Comparison of ENCODE assay signal across 11 cellular contexts in the genomic region with DNA sequence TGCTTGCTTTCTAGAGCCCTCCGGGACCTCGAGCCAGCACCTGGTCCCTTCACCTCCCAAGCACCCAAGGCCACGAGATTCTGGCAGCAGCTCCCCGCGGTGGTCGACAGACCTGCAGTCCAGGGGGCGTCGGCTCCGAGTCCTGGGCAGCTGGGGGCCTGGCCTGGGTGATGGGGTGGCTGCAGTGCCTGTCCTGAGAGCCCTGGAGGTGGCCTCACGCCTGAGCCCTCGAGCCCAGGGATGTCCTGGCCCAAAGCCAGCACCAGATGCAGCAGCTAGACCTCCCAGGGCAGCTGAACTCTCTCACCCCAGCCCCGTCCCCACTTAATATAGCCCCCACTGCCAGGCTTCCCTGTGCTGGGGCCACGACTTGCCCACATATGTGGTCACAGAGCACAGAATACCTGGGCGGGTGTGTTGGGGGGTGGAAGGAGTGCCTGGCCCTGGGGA.
DNase-seq lines count a peak whose midpoint lies in the region; TF ChIP-seq lines count a peak whose summit lies in the region.
"Had no signal": no experiment of that assay in that cellular context is flagged by ENCODE, and none has a peak within 500 bp of the region (broad histone marks: within the 10 kb centered on the region; RNA-seq: fewer than 3 reads in every experiment).

No MANE protein-coding gene starts in this region.

- H3K27me3 ChIP-seq in BLaER1 (peaks cover 39% of the 10 kb centered on the region), OCI-LY3 (ENCODE audit: low read depth, low read length) (no peaks in the 10 kb centered on the region)

- no peaks in the 10 kb centered on the region for H3K79me2 ChIP-seq in OCI-LY3 (ENCODE audit: low read length)

- no peak overlapping the region for H2AFZ ChIP-seq in OCI-LY3 (ENCODE audit: low read depth, low read length)

- H3K4me2 ChIP-seq in BLaER1, result peak overlapping the region; percentile 68
- peak overlapping the region; percentile 64 for H3K4me2 ChIP-seq in OCI-LY3 (ENCODE audit: low read length)

- H3K4me1 ChIP-seq in BLaER1, result peaks cover 47% of the 10 kb centered on the region
- 0 out of 2 replicates have a peak, but pooled peaks cover 7% of the 10 kb centered on the region for H3K4me1 ChIP-seq in OCI-LY3 (ENCODE audit: low read length)

- H3K9me3 ChIP-seq in BLaER1 (no peaks in the 10 kb centered on the region), OCI-LY3 (ENCODE audit: insufficient read depth, low read length) (no peaks in the 10 kb centered on the region)

- H3K9ac ChIP-seq in BLaER1 (no peak overlapping the region), OCI-LY3 (ENCODE audit: low read length) (peak overlapping the region; percentile 49; the same call in 1 of the 2 replicates)

- peak overlapping the region; percentile 2; the same call in 1 of the 2 replicates for H3K27ac ChIP-seq in BLaER1
- no peak overlapping the region for H3K27ac ChIP-seq in OCI-LY3 (ENCODE audit: low read length)
- H3K27ac ChIP-seq: epithelial cell of prostate had no signal

- peaks cover 19% of the 10 kb centered on the region for H4K20me1 ChIP-seq in BLaER1
- no peaks in the 10 kb centered on the region for H4K20me1 ChIP-seq in OCI-LY3 (ENCODE audit: insufficient read depth, low read length)

- TF ChIP-seq CTCF in OCI-LY3 (IDR thresholded peaks at IDR 0.05; ENCODE audit: low read depth, low read length), result no peak

- no peaks in the 10 kb centered on the region; the same call in 1 of the 2 replicates for H3K36me3 ChIP-seq in BLaER1
- no peaks in the 10 kb centered on the region for H3K36me3 ChIP-seq in OCI-LY3 (replicated peaks; ENCODE audit: low read depth, low read length)

- DNase-seq in COLO829 (ENCODE audit: low spot score) (no peak), NCI-H1105 treated with DMSO at 0.1 percent for 48 hours (lab: John Stamatoyannopoulos, UW) (no peak)
- DNase-seq: activated CD4-positive, CD25-positive, alpha-beta regulatory T cell treated with anti-CD3 and anti-CD28 coated beads, Interleukin-2, amount 50 U/mL, for 72 hours; activated naive CD4-positive, alpha-beta T cell treated with anti-CD3 and anti-CD28 coated beads for 36 hours; cortex of kidney; NCI-H1930; stimulated activated CD4-positive, alpha-beta T cell treated with anti-CD3 and anti-CD28 coated beads, Interleukin-15, amount 100 ng/mL, for 24 hours had no signal

- no peak overlapping the region for H3K4me3 ChIP-seq in BLaER1
- H3K4me3 ChIP-seq in OCI-LY3 (ENCODE audit: low read length), result peak overlapping the region; percentile 73
- H3K4me3 ChIP-seq: lung had no signal
